19 cellular contexts compared by ENCODE assay signal in genomic region chr4:128161138-128161537, GRCh38.
DNase-seq lines count a peak whose midpoint lies in the region; ATAC-seq and TF ChIP-seq lines count a peak whose summit lies in the region.
"Had no signal": no experiment of that assay in that cellular context is flagged by ENCODE, and none has a peak within 500 bp of the region (broad histone marks: within the 10 kb centered on the region; RNA-seq: fewer than 3 reads in every experiment).

No MANE protein-coding gene starts in this region.

- H3K9ac ChIP-seq in endodermal cell (ENCODE audit: extremely low read depth, low read length, poor library complexity, severe bottlenecking) = no peak overlapping the region
- H3K9ac ChIP-seq: BLaER1 treated with 17β-estradiol and CSF1 and Interleukin-3, amounts not matched to agents 10 nM and 100 nM; GM23248 had no signal

- H3K36me3 Mint-ChIP-seq in GM23338 (ENCODE audit: low read depth) = peaks cover 14% of the 10 kb centered on the region
- peaks cover 21% of the 10 kb centered on the region for H3K36me3 Mint-ChIP-seq in endodermal cell (ENCODE audit: low read depth)
- peaks cover 4% of the 10 kb centered on the region for H3K36me3 Mint-ChIP-seq in activated CD4-positive, alpha-beta T cell treated with anti-CD3 and anti-CD28 coated beads, Interleukin-2, amount 10 ng/mL, durations not matched to agents 7 days and 5 days (ENCODE audit: low read depth)

- H3K27ac Mint-ChIP-seq in GM23338 (peak overlapping the region; percentile 14), endodermal cell (peak overlapping the region; percentile 44)
- H3K27ac Mint-ChIP-seq in activated CD4-positive, alpha-beta T cell treated with anti-CD3 and anti-CD28 coated beads, Interleukin-2, amount 10 ng/mL, durations not matched to agents 7 days and 5 days = no peak overlapping the region

- H3K4me1 ChIP-seq in GM23338 (ENCODE audit: insufficient read depth) (peaks cover 18% of the 10 kb centered on the region), endodermal cell (ENCODE audit: control insufficient read depth, insufficient read depth, low read length) (peaks cover 5% of the 10 kb centered on the region), right lobe of liver (peaks cover 0 to 3% (median 0%) of the 10 kb centered on the region in 4 donors), stomach (peaks cover 0 to 8% (median 3%) of the 10 kb centered on the region in 4 donors)
- H3K4me1 ChIP-seq: BLaER1 treated with 17β-estradiol and CSF1 and Interleukin-3, amounts not matched to agents 10 nM and 100 nM had no signal

- H3K36me3 ChIP-seq in GM23338 (ENCODE audit: insufficient read depth) (no peaks in the 10 kb centered on the region), endodermal cell (ENCODE audit: control insufficient read depth, insufficient read depth, low read length) (peaks cover 17% of the 10 kb centered on the region), right lobe of liver (no peaks in the 10 kb centered on the region), stomach (peaks cover 0 to 3% (median under 1%) of the 10 kb centered on the region in 4 donors)

- no peaks in the 10 kb centered on the region for H4K20me1 ChIP-seq in GM23338 (replicated peaks; ENCODE audit: insufficient read depth)
- H4K20me1 ChIP-seq: BLaER1 treated with 17β-estradiol and CSF1 and Interleukin-3, amounts not matched to agents 10 nM and 100 nM had no signal

- POLR2A ChIA-PET in activated CD4-positive, alpha-beta T cell treated with anti-CD3 and anti-CD28 coated beads, Interleukin-2, amount 10 ng/mL, durations not matched to agents 7 days and 5 days (lab: Charles Lee) = no interaction called here

- ATAC-seq in GM23338 (peak; percentile 68), right lobe of liver (peak; percentile 52 to 77 (median 62))
- ATAC-seq: GM12878, PC-3 had no signal

- H3K4me3 Mint-ChIP-seq in GM23338 (no peak overlapping the region), endodermal cell (no peak overlapping the region)
- no peak overlapping the region for H3K4me3 Mint-ChIP-seq in activated CD4-positive, alpha-beta T cell treated with anti-CD3 and anti-CD28 coated beads, Interleukin-2, amount 10 ng/mL, durations not matched to agents 7 days and 5 days

- no peak for TF ChIP-seq EP300 in stomach (IDR thresholded peaks at IDR 0.05)

- H3K9me3 ChIP-seq in endodermal cell (ENCODE audit: control insufficient read depth, low read length) = peaks cover 20% of the 10 kb centered on the region
- no peaks in the 10 kb centered on the region for H3K9me3 ChIP-seq in right lobe of liver
- H3K9me3 ChIP-seq in stomach = no peaks in the 10 kb centered on the region

- H3K27me3 ChIP-seq in GM23338 (ENCODE audit: insufficient read depth) = no peaks in the 10 kb centered on the region
- H3K27me3 ChIP-seq in endodermal cell (ENCODE audit: control insufficient read depth, insufficient read depth, low read length, poor library complexity, severe bottlenecking) = no peaks in the 10 kb centered on the region
- no peaks in the 10 kb centered on the region for H3K27me3 ChIP-seq in right lobe of liver
- no peaks in the 10 kb centered on the region for H3K27me3 ChIP-seq in stomach
- H3K27me3 ChIP-seq: BLaER1 treated with 17β-estradiol and CSF1 and Interleukin-3, amounts not matched to agents 10 nM and 100 nM had no signal

- no peaks in the 10 kb centered on the region for H3K79me2 ChIP-seq in GM23338 (replicated peaks; ENCODE audit: insufficient read depth)

- no peak overlapping the region for H3K4me2 ChIP-seq in GM23338
- H3K4me2 ChIP-seq: BLaER1 treated with 17β-estradiol and CSF1 and Interleukin-3, amounts not matched to agents 10 nM and 100 nM had no signal

- H3K9me2 ChIP-seq in GM23338 (ENCODE audit: insufficient read depth) = no peaks in the 10 kb centered on the region

- no peak for TF ChIP-seq POLR2A in right lobe of liver (IDR thresholded peaks at IDR 0.05)
- TF ChIP-seq POLR2A in stomach (IDR thresholded peaks at IDR 0.05) = no peak

- H3K4me3 ChIP-seq in GM23338 (no peak overlapping the region), endodermal cell (ENCODE audit: low read length) (no peak overlapping the region), right lobe of liver (no peak overlapping the region), stomach (no peak overlapping the region)
- H3K4me3 ChIP-seq: BLaER1 treated with 17β-estradiol and CSF1 and Interleukin-3, amounts not matched to agents 10 nM and 100 nM; GM12878; GM23248 had no signal

- H3K4me1 Mint-ChIP-seq in GM23338 = peaks cover 28% of the 10 kb centered on the region
- peaks cover 20% of the 10 kb centered on the region for H3K4me1 Mint-ChIP-seq in endodermal cell
- no peaks in the 10 kb centered on the region for H3K4me1 Mint-ChIP-seq in activated CD4-positive, alpha-beta T cell treated with anti-CD3 and anti-CD28 coated beads, Interleukin-2, amount 10 ng/mL, durations not matched to agents 7 days and 5 days

- H2AFZ ChIP-seq in GM23338 = no peak overlapping the region
- H2AFZ ChIP-seq: GM23248 had no signal

- TF ChIP-seq CTCF in GM23338 (conservative IDR thresholded peaks at IDR 0.05; ENCODE audit: low read depth in 2 of 2) (no peak), endodermal cell (conservative IDR thresholded peaks at IDR 0.05) (no peak), right lobe of liver (IDR thresholded peaks at IDR 0.05) (no peak), stomach (IDR thresholded peaks at IDR 0.05) (no peak)

- H3K27ac ChIP-seq in GM23338 (ENCODE audit: low read depth) (peak overlapping the region; percentile 30), endodermal cell (ENCODE audit: low read depth, low read length) (no peak overlapping the region), right lobe of liver (no peak overlapping the region), stomach (no peak overlapping the region)
- H3K27ac ChIP-seq: BLaER1 treated with 17β-estradiol and CSF1 and Interleukin-3, amounts not matched to agents 10 nM and 100 nM; GM23248 had no signal

- intact Hi-C loops in right lobe of liver (cut with DNase I) = no loop called here
- intact Hi-C loops in stomach (cut with DNase I; ENCODE audit: low total_unique reads) = no loop called here

- DNase-seq in GM23338 (ENCODE audit: low spot score) (peak; percentile 38), NOMO-1 (lab: John Stamatoyannopoulos, UW; ENCODE audit: unreplicated experiment in 2 of 2) (peak; percentile 0 to 56), endodermal cell (no peak), right lobe of liver (no peak), stomach (no peak)
- DNase-seq in activated CD4-positive, alpha-beta T cell treated with anti-CD3 and anti-CD28 coated beads, Interleukin-2, amount 10 ng/mL, durations not matched to agents 7 days and 5 days = no peak
- no peak for DNase-seq in activated CD4-positive, alpha-beta T cell treated with anti-CD3 and anti-CD28 coated beads, Interleukin-2, amount 50 U/mL, for 48 hours
- DNase-seq: DMS 273 treated with DMSO at 0.1 percent for 48 hours; GDM1; GM23248; NCI-H1436; NCI-H2029; NCI-H2171; NCI-H446; NCI-H69; NK-92 treated with Interleukin-12 subunit alpha and Interleukin-12 subunit beta, amount 100 ng/mL, for 24 hours; PC-3 had no signal

- 75% methylated on average over 1 of the region's 1 CpG; no CpG with 5 or more reads in 1 of the 2 experiments for WGBS in endodermal cell (ENCODE audit: insufficient coverage in 1 of 2, insufficient read length in 1 of 2), 2 experiments
- 80% methylated on average over 1 of the region's 1 CpG for whole genome bisulfite sequencing in right lobe of liver (ENCODE audit: insufficient coverage, low coverage, low lambda C conversion rate, missing lambda C conversion rate)
- WGBS in stomach, 5 donors = 84 to 100% (median 92%) methylated on average over 1 of the region's 1 CpG

- CTCF ChIA-PET in activated CD4-positive, alpha-beta T cell treated with anti-CD3 and anti-CD28 coated beads, Interleukin-2, amount 10 ng/mL, durations not matched to agents 7 days and 5 days (lab: Charles Lee) = no interaction called here

- H3K27me3 Mint-ChIP-seq in GM23338 (ENCODE audit: insufficient read depth, low read depth, poor library complexity) = no peaks in the 10 kb centered on the region
- no peaks in the 10 kb centered on the region for H3K27me3 Mint-ChIP-seq in endodermal cell (ENCODE audit: insufficient read depth)
- no peaks in the 10 kb centered on the region for H3K27me3 Mint-ChIP-seq in activated CD4-positive, alpha-beta T cell treated with anti-CD3 and anti-CD28 coated beads, Interleukin-2, amount 10 ng/mL, durations not matched to agents 7 days and 5 days

- H3F3A ChIP-seq in GM23338 (replicated peaks; ENCODE audit: low read depth) = no peaks in the 10 kb centered on the region

- H3K9me3 Mint-ChIP-seq in GM23338 (peaks cover 3% of the 10 kb centered on the region; the same call in 1 of the 3 replicates), endodermal cell (peaks cover 14% of the 10 kb centered on the region)
- no peaks in the 10 kb centered on the region for H3K9me3 Mint-ChIP-seq in activated CD4-positive, alpha-beta T cell treated with anti-CD3 and anti-CD28 coated beads, Interleukin-2, amount 10 ng/mL, durations not matched to agents 7 days and 5 days

Comparison
In these comparisons a context has a peak if more than half of its experiments do, and no peak if none do; other contexts are left out.
1. DNase-seq: peak in GM23338 (single experiment) and NOMO-1 (2 of 2); none in endodermal cell (single experiment), right lobe of liver (0 of 3), activated CD4-positive, alpha-beta T cell treated with anti-CD3 and anti-CD28 coated beads, Interleukin-2, amount 10 ng/mL, durations not matched to agents 7 days and 5 days (single experiment), stomach (single experiment) and activated CD4-positive, alpha-beta T cell treated with anti-CD3 and anti-CD28 coated beads, Interleukin-2, amount 50 U/mL, for 48 hours (0 of 2).